26 cellular contexts compared by ENCODE assay signal in the genomic region with DNA sequence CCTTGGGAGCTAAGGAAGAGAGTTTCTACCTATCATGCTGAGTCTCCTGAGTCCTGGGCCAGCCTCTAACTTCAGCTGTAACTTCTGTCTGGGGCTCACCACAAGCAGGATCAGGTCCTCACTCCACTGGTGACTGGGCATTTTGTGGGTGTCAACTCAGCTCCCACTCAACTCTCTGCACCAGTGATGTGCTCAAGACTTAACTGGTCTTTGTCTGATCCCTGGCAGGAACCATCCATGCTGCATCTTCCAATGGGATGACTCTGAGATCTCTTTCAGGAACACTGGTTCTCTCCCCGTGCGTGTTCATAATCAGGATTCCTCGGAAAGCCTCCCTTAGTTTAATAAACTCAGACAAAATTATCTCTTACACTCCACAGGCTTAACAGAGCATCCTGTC.
"Had no signal": no experiment of that assay in that cellular context is flagged by ENCODE, and none has a peak within 500 bp of the region (broad histone marks: within the 10 kb centered on the region; RNA-seq: fewer than 3 reads in every experiment).

No MANE protein-coding gene starts in this region.

- H3K4me1 Mint-ChIP-seq: activated CD4-positive, alpha-beta memory T cell treated with anti-CD3 and anti-CD28 coated beads, Interleukin-2, amount 10 ng/mL, durations not matched to agents 7 days and 5 days; activated CD4-positive, alpha-beta T cell treated with anti-CD3 and anti-CD28 coated beads for 36 hours; activated CD4-positive, alpha-beta T cell treated with anti-CD3 and anti-CD28 coated beads, Interleukin-2, amount 10 ng/mL, durations not matched to agents 24 days and 14 days; activated naive CD4-positive, alpha-beta T cell treated with anti-CD3 and anti-CD28 coated beads, Interleukin-2, amount 10 ng/mL, durations not matched to agents 7 days and 5 days; central memory CD8-positive, alpha-beta T cell; endodermal cell had no signal

- H3K27ac ChIP-seq: brain microvascular endothelial cell, coronary artery had no signal

- H3K27me3 ChIP-seq: brain microvascular endothelial cell, dorsolateral prefrontal cortex had no signal

- H3K36me3 ChIP-seq: brain microvascular endothelial cell had no signal

- ATAC-seq: activated CD4-positive, alpha-beta T cell treated with anti-CD3 and anti-CD28 coated beads for 36 hours; activated T-cell treated with anti-CD3 and anti-CD28 coated beads, Interleukin-2, amount 50 U/mL, for 72 hours; esophagus mucosa had no signal

- H3K4me3 ChIP-seq: coronary artery, dorsolateral prefrontal cortex had no signal

- H3K27me3 Mint-ChIP-seq: dendritic cell treated with granulocyte-macrophage colony-stimulating factor and Interleukin-4, amounts not matched to agents 40 ng/mL and 50 ng/mL, for 4 days had no signal

- H3K27ac Mint-ChIP-seq: activated CD4-positive, alpha-beta memory T cell treated with anti-CD3 and anti-CD28 coated beads, Interleukin-2, amount 10 ng/mL, durations not matched to agents 7 days and 5 days; activated CD4-positive, alpha-beta T cell treated with anti-CD3 and anti-CD28 coated beads for 36 hours; activated CD4-positive, alpha-beta T cell treated with anti-CD3 and anti-CD28 coated beads, Interleukin-2, amount 10 ng/mL, durations not matched to agents 24 days and 14 days; activated naive CD4-positive, alpha-beta T cell treated with anti-CD3 and anti-CD28 coated beads, Interleukin-2, amount 10 ng/mL, durations not matched to agents 7 days and 5 days; activated naive CD8-positive, alpha-beta T cell; activated T-cell treated with anti-CD3 and anti-CD28 coated beads, Interleukin-2, amount 50 U/mL, for 24 hours; activated T-cell treated with anti-CD3 and anti-CD28 coated beads, Interleukin-2, amount 50 U/mL, for 72 hours; dendritic cell treated with granulocyte-macrophage colony-stimulating factor and Interleukin-4, amounts not matched to agents 40 ng/mL and 50 ng/mL, for 4 days; endodermal cell had no signal

- H3K9me3 Mint-ChIP-seq: activated CD4-positive, alpha-beta memory T cell treated with anti-CD3 and anti-CD28 coated beads, Interleukin-2, amount 10 ng/mL, durations not matched to agents 7 days and 5 days; activated CD4-positive, alpha-beta T cell treated with anti-CD3 and anti-CD28 coated beads, Interleukin-2, amount 10 ng/mL, durations not matched to agents 24 days and 14 days; activated naive CD4-positive, alpha-beta T cell treated with anti-CD3 and anti-CD28 coated beads, Interleukin-2, amount 10 ng/mL, durations not matched to agents 7 days and 5 days; activated T-cell treated with anti-CD3 and anti-CD28 coated beads, Interleukin-2, amount 50 U/mL, for 24 hours; activated T-cell treated with anti-CD3 and anti-CD28 coated beads, Interleukin-2, amount 50 U/mL, for 72 hours; central memory CD8-positive, alpha-beta T cell had no signal

- H3K4me3 Mint-ChIP-seq: activated CD4-positive, alpha-beta memory T cell treated with anti-CD3 and anti-CD28 coated beads, Interleukin-2, amount 10 ng/mL, durations not matched to agents 7 days and 5 days; activated CD4-positive, alpha-beta T cell treated with anti-CD3 and anti-CD28 coated beads for 36 hours; activated CD4-positive, alpha-beta T cell treated with anti-CD3 and anti-CD28 coated beads, Interleukin-2, amount 10 ng/mL, durations not matched to agents 24 days and 14 days; activated naive CD4-positive, alpha-beta T cell treated with anti-CD3 and anti-CD28 coated beads, Interleukin-2, amount 10 ng/mL, durations not matched to agents 7 days and 5 days; activated naive CD8-positive, alpha-beta T cell; activated T-cell treated with anti-CD3 and anti-CD28 coated beads, Interleukin-2, amount 50 U/mL, for 24 hours; activated T-cell treated with anti-CD3 and anti-CD28 coated beads, Interleukin-2, amount 50 U/mL, for 72 hours; central memory CD8-positive, alpha-beta T cell; dendritic cell treated with granulocyte-macrophage colony-stimulating factor and Interleukin-4, amounts not matched to agents 40 ng/mL and 50 ng/mL, for 4 days; endodermal cell had no signal

- DNase-seq: activated CD4-positive, alpha-beta memory T cell treated with anti-CD3 and anti-CD28 coated beads, Interleukin-2, amount 10 ng/mL, durations not matched to agents 7 days and 5 days; activated CD4-positive, alpha-beta T cell treated with anti-CD3 and anti-CD28 coated beads for 36 hours; activated CD4-positive, alpha-beta T cell treated with anti-CD3 and anti-CD28 coated beads, Interleukin-2, amount 10 ng/mL, durations not matched to agents 24 days and 14 days; activated CD4-positive, CD25-positive, alpha-beta regulatory T cell; activated CD4-positive, CD25-positive, alpha-beta regulatory T cell treated with anti-CD3 and anti-CD28 coated beads, Interleukin-2, amount 50 U/mL, for 72 hours; activated CD8-positive, alpha-beta memory T cell treated with anti-CD3 and anti-CD28 coated beads, Interleukin-2, amount 50 U/mL, for 48 hours; activated gamma-delta T cell; activated naive CD4-positive, alpha-beta T cell; activated naive CD4-positive, alpha-beta T cell treated with anti-CD3 and anti-CD28 coated beads, Interleukin-2, amount 10 ng/mL, durations not matched to agents 7 days and 5 days; activated T-cell treated with anti-CD3 and anti-CD28 coated beads for 4 hours; activated T-cell treated with anti-CD3 and anti-CD28 coated beads, Interleukin-2, amount 50 U/mL, for 24 hours; activated T-cell treated with anti-CD3 and anti-CD28 coated beads, Interleukin-2, amount 50 U/mL, for 72 hours; amniotic stem cell; anterior cingulate cortex; brain microvascular endothelial cell; dorsolateral prefrontal cortex; effector memory CD4-positive, alpha-beta T cell; endodermal cell; foreskin fibroblast; glutamatergic neuron; T-helper 2 cell had no signal

- H3K36me3 Mint-ChIP-seq: activated naive CD4-positive, alpha-beta T cell treated with anti-CD3 and anti-CD28 coated beads, Interleukin-2, amount 10 ng/mL, durations not matched to agents 7 days and 5 days; activated naive CD8-positive, alpha-beta T cell had no signal
